ENCODE assay signal across 15 cellular contexts in the genomic region with DNA sequence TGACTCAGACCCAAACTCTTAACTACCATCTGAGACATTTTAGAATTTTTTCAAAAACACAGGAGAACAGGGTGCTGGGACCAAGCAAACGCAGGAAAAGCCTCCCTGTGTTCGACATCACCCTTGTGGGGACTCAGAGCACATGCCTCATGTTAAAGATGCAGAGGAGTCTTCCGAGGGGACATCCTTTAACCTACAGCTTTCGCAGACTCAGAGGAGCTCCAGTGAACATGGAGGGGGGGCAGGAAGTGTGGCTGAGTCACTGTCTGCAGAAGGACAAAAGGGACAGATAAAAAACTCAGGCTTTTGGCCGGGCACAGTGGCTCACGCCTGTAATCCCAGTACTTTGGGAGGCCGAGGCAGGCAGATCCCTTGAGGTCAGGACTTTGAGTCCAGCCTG. TPM values are rescaled to one million over a fixed set of nuclear protein-coding genes. Genes with fewer than 3 reads are reported as not detected.
DNase-seq lines count a peak whose midpoint lies in the region; ATAC-seq and TF ChIP-seq lines count a peak whose summit lies in the region.
"Had no signal": no experiment of that assay in that cellular context is flagged by ENCODE, and none has a peak within 500 bp of the region (broad histone marks: within the 10 kb centered on the region; RNA-seq: fewer than 3 reads in every experiment).

No MANE protein-coding gene starts in this region.

- TF ChIP-seq POLR2A in heart left ventricle (IDR thresholded peaks at IDR 0.05), result no peak
- no peak for TF ChIP-seq POLR2A in GM18505 (IDR thresholded peaks at IDR 0.05; ENCODE audit: borderline replicate concordance, extremely low read depth, insufficient read depth, insufficient read length)

- WGBS in heart left ventricle, 4 donors, result 20 to 38% (median 33%) methylated on average over 7 of the region's 7 CpGs
- WGBS in hepatocyte (ENCODE audit: low lambda C conversion rate, missing lambda C conversion rate), result 60% methylated on average over 7 of the region's 7 CpGs

- H3K9me3 ChIP-seq in heart left ventricle, result peaks cover 0 to 4% (median 0%) of the 10 kb centered on the region in 12 donors
- H3K9me3 ChIP-seq in hepatocyte (ENCODE audit: low read depth), result no peaks in the 10 kb centered on the region
- H3K9me3 ChIP-seq: adrenal gland, sigmoid colon had no signal

- ATAC-seq in heart left ventricle (peak in 3 of 4 donors; percentile 39 to 81 (median 45)), GM18505 (IDR thresholded peaks at IDR 0.05; ENCODE audit: unreplicated experiment) (no peak)

- peak; percentile 78 for DNase-seq in A172 (ENCODE audit: low spot score)
- DNase-seq in ELR (ENCODE audit: low read depth), result peak; percentile 32
- peak; percentile 70 for DNase-seq in RPMI7951 (ENCODE audit: low read depth)
- DNase-seq in heart left ventricle, result peak in 1 of 5 donors; percentile 34
- DNase-seq in hepatocyte (ENCODE audit: low spot score), result no peak
- DNase-seq in NCI-H2196 (lab: John Stamatoyannopoulos, UW; ENCODE audit: unreplicated experiment), result no peak
- DNase-seq in SKM-1 treated with dmso at 0.1 percent for 144 hours (lab: John Stamatoyannopoulos, UW; ENCODE audit: unreplicated experiment), result no peak
- DNase-seq: KBM-7, sigmoid colon had no signal

- H4K20me1 ChIP-seq in hepatocyte (ENCODE audit: insufficient read depth, poor library complexity, severe bottlenecking), result peaks cover 3% of the 10 kb centered on the region

- peaks cover 56% of the 10 kb centered on the region for H3K79me2 ChIP-seq in hepatocyte

- H2AFZ ChIP-seq in hepatocyte, result no peak overlapping the region

- H3K4me2 ChIP-seq in hepatocyte, result no peak overlapping the region

- H3K4me3 ChIP-seq in heart left ventricle (no peak overlapping the region), hepatocyte (no peak overlapping the region)
- H3K4me3 ChIP-seq: adrenal gland, sigmoid colon had no signal

- H3K27me3 ChIP-seq in heart left ventricle (peaks cover 0 to 45% (median 0%) of the 10 kb centered on the region in 9 donors), hepatocyte (no peaks in the 10 kb centered on the region)

- TF ChIP-seq CTCF in heart left ventricle (IDR thresholded peaks at IDR 0.05) (no peak), hepatocyte (IDR thresholded peaks at IDR 0.05; ENCODE audit: poor library complexity) (no peak)

- H3K4me1 ChIP-seq in heart left ventricle (peaks cover 0 to 2% (median 0%) of the 10 kb centered on the region in 12 donors), hepatocyte (ENCODE audit: insufficient read depth) (peaks cover 27% of the 10 kb centered on the region)
- H3K4me1 ChIP-seq: adrenal gland, sigmoid colon had no signal

- H3K9me2 ChIP-seq in hepatocyte (replicated peaks; ENCODE audit: insufficient read depth), result no peaks in the 10 kb centered on the region

- H3K36me3 ChIP-seq in heart left ventricle (no peaks in the 10 kb centered on the region), hepatocyte (replicated peaks; ENCODE audit: insufficient read depth, low read depth) (no peaks in the 10 kb centered on the region)
- H3K36me3 ChIP-seq: adrenal gland, sigmoid colon had no signal

- H3K27ac ChIP-seq in heart left ventricle (no peak overlapping the region), hepatocyte (no peak overlapping the region)
- H3K27ac ChIP-seq: adrenal gland, sigmoid colon had no signal

- intact Hi-C loops in heart left ventricle (cut with DNase I), result no loop called here

RNA-seq across cellular contexts. Expression of a gene that starts 15.1 kb away (rescaled TPM):
- 7.8 and 10.2 TPM in 2 replicates for total RNA-seq in A172 (2014; rRNA removed; shearing (Covaris generic))
- 0.96 and 0.98 TPM in 2 replicates for total RNA-seq in RPMI7951 (2014; rRNA removed; shearing (Covaris generic))
- total RNA-seq in heart left ventricle (10 to 100 TPM in 2 of 9 donors, 1 to 10 TPM in 6, under 1 TPM in 1; 0.72 to 12.3 (median 3.7) TPM), hepatocyte (12.8 and 14.8 TPM in 2 replicates)
- polyA plus RNA-seq in heart left ventricle (1 to 10 TPM; 1.0 to 5.1 TPM), hepatocyte (9.1 and 11.4 TPM in 2 replicates)
- total RNA-seq: activated CD8-positive, alpha-beta memory T cell treated with anti-CD3 and anti-CD28 coated beads for 36 hours; dermis microvascular lymphatic vessel endothelial cell; T-helper 1 cell treated with Interleukin-12 subunit alpha and Interleukin-12 subunit beta and Interleukin-4 antibody, amounts not matched to agents 30 ng/mL and 1 ng/mL, for 36 hours had no signal
- polyA plus RNA-seq: BJ had no signal

Comparison
In these comparisons a context has a peak if more than half of its experiments do, and no peak if none do; other contexts are left out.
1. DNase-seq: peak in A172 (single experiment), ELR (single experiment) and RPMI7951 (single experiment); none in hepatocyte (single experiment), NCI-H2196 (single experiment) and SKM-1 treated with dmso at 0.1 percent for 144 hours (single experiment).